26 cellular contexts compared by ENCODE assay signal in genomic region chr7:7862393-7862792, GRCh38.
DNase-seq lines count a peak whose midpoint lies in the region; TF ChIP-seq lines count a peak whose summit lies in the region.
"Had no signal": no experiment of that assay in that cellular context is flagged by ENCODE, and none has a peak within 500 bp of the region (broad histone marks: within the 10 kb centered on the region; RNA-seq: fewer than 3 reads in every experiment).

No MANE protein-coding gene starts in this region.

- H4K20me1 ChIP-seq in DOHH2 (ENCODE audit: control insufficient read depth, insufficient read depth, low read depth, low read length), result no peaks in the 10 kb centered on the region
- H4K20me1 ChIP-seq: BLaER1 treated with 17β-estradiol and CSF1 and Interleukin-3, amounts not matched to agents 10 nM and 100 nM had no signal

- no peaks in the 10 kb centered on the region for H3K79me2 ChIP-seq in DOHH2 (ENCODE audit: control insufficient read depth, low read length)

- DNase-seq in LHCN-M2 (ENCODE audit: low read depth) (peak; percentile 44), epithelial cell of proximal tubule (ENCODE audit: low read depth) (peak; percentile 36), renal cortical epithelial cell (ENCODE audit: low read depth) (peak; percentile 92), GOT3 (lab: John Stamatoyannopoulos, UW) (no peak), NCI-H748 (lab: John Stamatoyannopoulos, UW; ENCODE audit: unreplicated experiment) (no peak), NCI-H526 treated with DMSO at 0.1 percent for 48 hours (lab: John Stamatoyannopoulos, UW) (no peak)
- DNase-seq: activated CD4-positive, alpha-beta memory T cell treated with anti-CD3 and anti-CD28 coated beads, Interleukin-2, amount 10 ng/mL, durations not matched to agents 7 days and 5 days; activated CD4-positive, alpha-beta T cell treated with anti-CD3 and anti-CD28 coated beads for 1 hour; activated CD8-positive, alpha-beta memory T cell treated with anti-CD3 and anti-CD28 coated beads, Interleukin-2, amount 50 U/mL, for 4 hours; activated naive CD4-positive, alpha-beta T cell treated with anti-CD3 and anti-CD28 coated beads, Interleukin-2, amount 10 ng/mL, durations not matched to agents 7 days and 5 days; Calu3; hippocampal formation; NCI-H1092 treated with DMSO at 0.1 percent for 48 hours; NCI-H187; NCI-H2227 treated with DMSO at 0.1 percent for 48 hours; NCI-H748 treated with DMSO at 0.1 percent for 48 hours; posterior cingulate gyrus; right lobe of liver; SHP77; stimulated activated CD4-positive, alpha-beta T cell treated with anti-CD3 and anti-CD28 coated beads, Interleukin-12 subunit alpha, Interleukin-12 subunit beta, amount 100 ng/mL, for 4 hours; stimulated activated CD4-positive, alpha-beta T cell treated with anti-CD3 and anti-CD28 coated beads, Interleukin-4, amount 100 ng/mL, for 1 hour; tibial artery had no signal

- peaks cover 39% of the 10 kb centered on the region for H3K4me1 ChIP-seq in DOHH2 (ENCODE audit: control insufficient read depth, low read length)
- H3K4me1 ChIP-seq: tibial artery had no signal

- peaks cover under 1% of the 10 kb centered on the region; the same call in 1 of the 2 replicates for H3K9me3 ChIP-seq in DOHH2 (ENCODE audit: control insufficient read depth, insufficient read depth, low read length)
- H3K9me3 ChIP-seq: gastroesophageal sphincter, right lobe of liver, tibial artery had no signal

- H3K36me3 ChIP-seq in DOHH2 (ENCODE audit: control insufficient read depth, low read length), result peaks cover 3% of the 10 kb centered on the region; the same call in 1 of the 2 replicates
- H3K36me3 ChIP-seq: BLaER1 treated with 17β-estradiol and CSF1 and Interleukin-3, amounts not matched to agents 10 nM and 100 nM; gastroesophageal sphincter; right lobe of liver; tibial artery had no signal

- H3K9me2 ChIP-seq in DOHH2 (replicated peaks; ENCODE audit: control insufficient read depth, low read length), result no peaks in the 10 kb centered on the region

- H3K4me3 ChIP-seq in DOHH2 (ENCODE audit: low read length) (no peak overlapping the region), epithelial cell of proximal tubule (ENCODE audit: low read depth, low read length) (no peak overlapping the region)
- H3K4me3 ChIP-seq: BLaER1 treated with 17β-estradiol and CSF1 and Interleukin-3, amounts not matched to agents 10 nM and 100 nM; gastroesophageal sphincter; GM23338; right lobe of liver; tibial artery had no signal

- H3K27ac ChIP-seq in DOHH2 (ENCODE audit: low read depth, low read length), result no peak overlapping the region
- H3K27ac ChIP-seq: BLaER1 treated with 17β-estradiol and CSF1 and Interleukin-3, amounts not matched to agents 10 nM and 100 nM; gastroesophageal sphincter; right lobe of liver; tibial artery had no signal

- no peaks in the 10 kb centered on the region for H3K27me3 ChIP-seq in DOHH2 (ENCODE audit: control insufficient read depth, low read length)
- H3K27me3 ChIP-seq: BLaER1 treated with 17β-estradiol and CSF1 and Interleukin-3, amounts not matched to agents 10 nM and 100 nM; gastroesophageal sphincter; right lobe of liver; tibial artery had no signal

- no peak for TF ChIP-seq CTCF in DOHH2 (IDR thresholded peaks at IDR 0.05; ENCODE audit: low read depth, low read length, poor library complexity, severe bottlenecking)
- TF ChIP-seq CTCF in epithelial cell of proximal tubule (conservative IDR thresholded peaks at IDR 0.05; ENCODE audit: low read depth, low read length), result no peak

- H3K4me2 ChIP-seq in DOHH2 (ENCODE audit: low read length), result peak overlapping the region; percentile 21; the same call in 1 of the 2 replicates
- H3K4me2 ChIP-seq: BLaER1 treated with 17β-estradiol and CSF1 and Interleukin-3, amounts not matched to agents 10 nM and 100 nM; GM23338 had no signal

- peaks cover 8% of the 10 kb centered on the region; the same call in 1 of the 2 replicates for H3F3A ChIP-seq in DOHH2 (ENCODE audit: control insufficient read depth, insufficient read depth)

Comparison
In these comparisons a context has a peak if more than half of its experiments do, and no peak if none do; other contexts are left out.
1. DNase-seq: peak in LHCN-M2 (single experiment), epithelial cell of proximal tubule (single experiment) and renal cortical epithelial cell (single experiment); none in GOT3 (single experiment), NCI-H748 (single experiment) and NCI-H526 treated with DMSO at 0.1 percent for 48 hours (single experiment).